In the genomic region with DNA sequence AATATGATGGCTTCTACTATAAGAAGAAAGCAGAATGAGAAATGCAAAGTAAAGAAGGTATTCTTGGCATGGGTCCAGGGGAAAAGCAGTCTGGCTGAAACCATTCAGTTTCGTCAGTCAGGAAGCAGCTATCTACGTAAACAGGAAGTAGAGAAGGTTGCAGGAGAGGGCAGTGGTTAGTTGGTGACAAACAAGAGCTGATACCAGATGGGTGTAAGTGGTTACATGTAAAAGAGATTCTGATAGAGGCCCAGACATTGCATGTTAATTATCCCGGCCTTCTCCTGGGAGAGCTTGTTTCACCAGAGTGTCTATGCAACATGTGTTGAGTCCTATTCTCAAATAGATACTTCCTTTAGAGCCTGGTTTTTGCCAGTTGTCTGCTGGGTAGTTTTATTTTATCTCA, we compare ENCODE assay signal across 1 cellular context.
A peak's percentile ranks its signal among the peaks of the same experiment; 100 is the strongest.
TF ChIP-seq lines count a peak whose summit lies in the region.

No MANE protein-coding gene starts in this region.

TF ChIP-seq in K562, 482 proteins besides CTCF, POLR2A, EP300 and RAD21 (continued from another document and continues in another):
- TF ChIP-seq, protein P1, sequence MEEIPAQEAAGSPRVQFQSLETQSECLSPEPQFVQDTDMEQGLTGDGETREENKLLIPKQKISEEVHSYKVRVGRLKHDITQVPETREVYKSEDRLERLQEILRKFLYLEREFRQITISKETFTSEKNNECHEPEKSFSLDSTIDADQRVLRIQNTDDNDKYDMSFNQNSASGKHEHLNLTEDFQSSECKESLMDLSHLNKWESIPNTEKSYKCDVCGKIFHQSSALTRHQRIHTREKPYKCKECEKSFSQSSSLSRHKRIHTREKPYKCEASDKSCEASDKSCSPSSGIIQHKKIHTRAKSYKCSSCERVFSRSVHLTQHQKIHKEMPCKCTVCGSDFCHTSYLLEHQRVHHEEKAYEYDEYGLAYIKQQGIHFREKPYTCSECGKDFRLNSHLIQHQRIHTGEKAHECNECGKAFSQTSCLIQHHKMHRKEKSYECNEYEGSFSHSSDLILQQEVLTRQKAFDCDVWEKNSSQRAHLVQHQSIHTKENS (CRISPR knock-in tag; IDR thresholded peaks at IDR 0.05) = no peak
- TF ChIP-seq COPS2 (conservative IDR thresholded peaks at IDR 0.05) (no peak), FOSL1 (tag; conservative IDR thresholded peaks at IDR 0.05) (no peak), NFIX (CRISPR knock-in tag; IDR thresholded peaks at IDR 0.05; ENCODE audit: low read depth) (peak; percentile 62), DPF2 (IDR thresholded peaks at IDR 0.05) (peak; percentile 54; the same call in 1 of the 2 replicates), SOX6 (IDR thresholded peaks at IDR 0.05) (0 out of 2 replicates have a peak, but pooled peaks have one; percentile 8), TCF3 (CRISPR knock-in tag; IDR thresholded peaks at IDR 0.05) (0 out of 2 replicates have a peak, but pooled peaks have one; percentile 18), NCOR1 (IDR thresholded peaks at IDR 0.05) (peak; percentile 13; the same call in 1 of the 2 replicates), ZBTB17 (CRISPR knock-in tag; IDR thresholded peaks at IDR 0.05) (no peak), KDM1A (IDR thresholded peaks at IDR 0.05) (no peak), PHF20 (IDR thresholded peaks at IDR 0.05; ENCODE audit: partially characterized antibody) (no peak), SMAD4 (CRISPR knock-in tag; conservative IDR thresholded peaks at IDR 0.05) (peak; percentile 59; the same call in 1 of the 2 replicates), ESRRB (CRISPR knock-in tag; IDR thresholded peaks at IDR 0.05; ENCODE audit: borderline replicate concordance) (no peak), MEIS2 (IDR thresholded peaks at IDR 0.05; ENCODE audit: partially characterized antibody) (peak; percentile 22), KLF16 (IDR thresholded peaks at IDR 0.05) (no peak), CEBPG (CRISPR knock-in tag; IDR thresholded peaks at IDR 0.05) (no peak), CEBPG (tag; conservative IDR thresholded peaks at IDR 0.05 in 1 of 2, IDR thresholded peaks at IDR 0.05 in 1 of 2) (peak in 1 of 2 experiments; percentile 62; a peak in 2 of 4 replicates), JUND (IDR thresholded peaks at IDR 0.05; ENCODE audit: borderline replicate concordance, low read depth, low read length) (peak; percentile 31; the same call in 1 of the 2 replicates), JUND (tag; IDR thresholded peaks at IDR 0.05; ENCODE audit: borderline replicate concordance, low read depth, low read length) (no peak), SMARCA4 (IDR thresholded peaks at IDR 0.05) (0 out of 2 replicates have a peak, but pooled peaks have one; percentile 16), NCOA4 (IDR thresholded peaks at IDR 0.05; ENCODE audit: partially characterized antibody) (no peak), FOXJ2 (tag; IDR thresholded peaks at IDR 0.05) (peak; percentile 71), ATF7 (IDR thresholded peaks at IDR 0.05) (peak; percentile 49; the same call in 1 of the 2 replicates), ZC3H8 (IDR thresholded peaks at IDR 0.05) (no peak), GABPB1 (CRISPR knock-in tag; IDR thresholded peaks at IDR 0.05) (peak; percentile 40; the same call in 1 of the 2 replicates), SMAD1 (IDR thresholded peaks at IDR 0.05; ENCODE audit: low read depth, low read length, partially characterized antibody) (peak; percentile 41), TRIM24 (IDR thresholded peaks at IDR 0.05) (peak in 1 of 2 experiments; percentile 69; a peak in 1 of 4 replicates), NELFE (IDR thresholded peaks at IDR 0.05; ENCODE audit: insufficient read depth, insufficient read length) (no peak), FOS (IDR thresholded peaks at IDR 0.05; ENCODE audit: extremely low read depth, insufficient read length) (no peak), FOXK2 (conservative IDR thresholded peaks at IDR 0.05 in 1 of 2, IDR thresholded peaks at IDR 0.05 in 1 of 2; ENCODE audit: low read depth in 2 of 2) (peak; percentile 75 to 85), HDAC1 (IDR thresholded peaks at IDR 0.05) (no peak)
- TF ChIP-seq, protein P2, sequence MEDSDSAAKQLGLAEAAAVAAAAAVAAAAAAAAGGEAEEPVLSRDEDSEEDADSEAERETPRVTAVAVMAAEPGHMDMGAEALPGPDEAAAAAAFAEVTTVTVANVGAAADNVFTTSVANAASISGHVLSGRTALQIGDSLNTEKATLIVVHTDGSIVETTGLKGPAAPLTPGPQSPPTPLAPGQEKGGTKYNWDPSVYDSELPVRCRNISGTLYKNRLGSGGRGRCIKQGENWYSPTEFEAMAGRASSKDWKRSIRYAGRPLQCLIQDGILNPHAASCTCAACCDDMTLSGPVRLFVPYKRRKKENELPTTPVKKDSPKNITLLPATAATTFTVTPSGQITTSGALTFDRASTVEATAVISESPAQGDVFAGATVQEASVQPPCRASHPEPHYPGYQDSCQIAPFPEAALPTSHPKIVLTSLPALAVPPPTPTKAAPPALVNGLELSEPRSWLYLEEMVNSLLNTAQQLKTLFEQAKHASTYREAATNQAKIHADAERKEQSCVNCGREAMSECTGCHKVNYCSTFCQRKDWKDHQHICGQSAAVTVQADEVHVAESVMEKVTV (CRISPR knock-in tag; IDR thresholded peaks at IDR 0.05) = no peak
- TF ChIP-seq, protein P3, sequence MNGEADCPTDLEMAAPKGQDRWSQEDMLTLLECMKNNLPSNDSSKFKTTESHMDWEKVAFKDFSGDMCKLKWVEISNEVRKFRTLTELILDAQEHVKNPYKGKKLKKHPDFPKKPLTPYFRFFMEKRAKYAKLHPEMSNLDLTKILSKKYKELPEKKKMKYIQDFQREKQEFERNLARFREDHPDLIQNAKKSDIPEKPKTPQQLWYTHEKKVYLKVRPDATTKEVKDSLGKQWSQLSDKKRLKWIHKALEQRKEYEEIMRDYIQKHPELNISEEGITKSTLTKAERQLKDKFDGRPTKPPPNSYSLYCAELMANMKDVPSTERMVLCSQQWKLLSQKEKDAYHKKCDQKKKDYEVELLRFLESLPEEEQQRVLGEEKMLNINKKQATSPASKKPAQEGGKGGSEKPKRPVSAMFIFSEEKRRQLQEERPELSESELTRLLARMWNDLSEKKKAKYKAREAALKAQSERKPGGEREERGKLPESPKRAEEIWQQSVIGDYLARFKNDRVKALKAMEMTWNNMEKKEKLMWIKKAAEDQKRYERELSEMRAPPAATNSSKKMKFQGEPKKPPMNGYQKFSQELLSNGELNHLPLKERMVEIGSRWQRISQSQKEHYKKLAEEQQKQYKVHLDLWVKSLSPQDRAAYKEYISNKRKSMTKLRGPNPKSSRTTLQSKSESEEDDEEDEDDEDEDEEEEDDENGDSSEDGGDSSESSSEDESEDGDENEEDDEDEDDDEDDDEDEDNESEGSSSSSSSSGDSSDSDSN (IDR thresholded peaks at IDR 0.05; ENCODE audit: borderline replicate concordance in 1 of 2, low read depth in 2 of 2, low read length in 2 of 2) = no peak
- TF ChIP-seq, protein P4, sequence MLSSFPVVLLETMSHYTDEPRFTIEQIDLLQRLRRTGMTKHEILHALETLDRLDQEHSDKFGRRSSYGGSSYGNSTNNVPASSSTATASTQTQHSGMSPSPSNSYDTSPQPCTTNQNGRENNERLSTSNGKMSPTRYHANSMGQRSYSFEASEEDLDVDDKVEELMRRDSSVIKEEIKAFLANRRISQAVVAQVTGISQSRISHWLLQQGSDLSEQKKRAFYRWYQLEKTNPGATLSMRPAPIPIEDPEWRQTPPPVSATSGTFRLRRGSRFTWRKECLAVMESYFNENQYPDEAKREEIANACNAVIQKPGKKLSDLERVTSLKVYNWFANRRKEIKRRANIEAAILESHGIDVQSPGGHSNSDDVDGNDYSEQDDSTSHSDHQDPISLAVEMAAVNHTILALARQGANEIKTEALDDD (IDR thresholded peaks at IDR 0.05) = peak; percentile 84
- TF ChIP-seq, protein P5, sequence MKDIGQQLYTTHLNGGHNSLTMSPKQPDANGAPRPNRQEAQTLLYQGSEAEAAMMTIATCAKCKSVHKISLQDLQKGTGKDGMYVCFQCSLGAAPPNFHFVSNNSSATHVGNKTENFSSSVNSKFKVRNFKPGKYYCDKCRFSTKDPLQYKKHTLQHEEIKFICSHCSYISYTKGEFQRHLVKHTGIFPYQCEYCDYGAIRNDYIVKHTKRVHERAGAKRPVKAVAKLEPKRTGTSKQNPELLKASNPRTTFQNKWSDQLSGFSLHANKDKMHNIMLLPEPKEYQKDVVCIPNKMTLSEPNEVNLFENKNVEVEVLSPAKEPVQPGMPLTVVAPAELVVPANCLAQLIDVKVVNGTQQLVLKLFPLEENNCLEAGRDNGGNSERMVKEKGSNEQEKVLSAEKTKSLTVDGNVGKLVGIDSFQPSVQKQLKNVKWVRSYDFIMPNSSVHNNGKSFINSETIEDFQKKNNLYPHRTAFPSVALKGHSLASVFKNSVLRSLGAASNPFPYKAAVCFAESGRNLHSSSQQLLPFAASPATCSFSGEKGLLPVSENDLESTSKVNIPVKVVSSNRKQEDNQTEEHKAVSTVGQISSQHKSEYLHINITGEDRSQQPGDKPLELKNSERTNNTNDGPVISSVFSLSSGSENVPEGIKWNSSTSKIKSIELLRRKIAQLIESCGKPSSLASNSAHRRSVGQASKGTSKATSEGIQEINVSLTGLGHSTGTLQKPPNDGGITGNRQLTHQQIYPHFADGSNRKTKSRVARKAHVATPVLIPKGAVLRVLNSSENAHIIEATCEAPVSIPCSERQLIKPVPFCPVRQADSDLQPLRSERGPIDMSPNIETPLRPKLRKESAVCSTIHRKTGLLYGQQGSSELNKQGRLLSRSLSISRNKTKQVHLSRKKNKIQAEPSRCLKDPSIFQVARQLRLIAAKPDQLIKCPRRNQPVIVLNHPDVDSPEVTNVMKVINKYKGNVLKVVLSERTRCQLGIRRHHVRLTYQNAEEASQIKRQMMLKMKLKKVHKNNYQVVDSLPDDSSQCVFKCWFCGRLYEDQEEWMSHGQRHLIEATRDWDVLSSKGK (CRISPR knock-in tag; IDR thresholded peaks at IDR 0.05) = no peak
- TF ChIP-seq, protein P6, sequence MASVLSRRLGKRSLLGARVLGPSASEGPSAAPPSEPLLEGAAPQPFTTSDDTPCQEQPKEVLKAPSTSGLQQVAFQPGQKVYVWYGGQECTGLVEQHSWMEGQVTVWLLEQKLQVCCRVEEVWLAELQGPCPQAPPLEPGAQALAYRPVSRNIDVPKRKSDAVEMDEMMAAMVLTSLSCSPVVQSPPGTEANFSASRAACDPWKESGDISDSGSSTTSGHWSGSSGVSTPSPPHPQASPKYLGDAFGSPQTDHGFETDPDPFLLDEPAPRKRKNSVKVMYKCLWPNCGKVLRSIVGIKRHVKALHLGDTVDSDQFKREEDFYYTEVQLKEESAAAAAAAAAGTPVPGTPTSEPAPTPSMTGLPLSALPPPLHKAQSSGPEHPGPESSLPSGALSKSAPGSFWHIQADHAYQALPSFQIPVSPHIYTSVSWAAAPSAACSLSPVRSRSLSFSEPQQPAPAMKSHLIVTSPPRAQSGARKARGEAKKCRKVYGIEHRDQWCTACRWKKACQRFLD (CRISPR knock-in tag; IDR thresholded peaks at IDR 0.05) = peak; percentile 55; the same call in 1 of the 2 replicates
- TF ChIP-seq, protein P7, sequence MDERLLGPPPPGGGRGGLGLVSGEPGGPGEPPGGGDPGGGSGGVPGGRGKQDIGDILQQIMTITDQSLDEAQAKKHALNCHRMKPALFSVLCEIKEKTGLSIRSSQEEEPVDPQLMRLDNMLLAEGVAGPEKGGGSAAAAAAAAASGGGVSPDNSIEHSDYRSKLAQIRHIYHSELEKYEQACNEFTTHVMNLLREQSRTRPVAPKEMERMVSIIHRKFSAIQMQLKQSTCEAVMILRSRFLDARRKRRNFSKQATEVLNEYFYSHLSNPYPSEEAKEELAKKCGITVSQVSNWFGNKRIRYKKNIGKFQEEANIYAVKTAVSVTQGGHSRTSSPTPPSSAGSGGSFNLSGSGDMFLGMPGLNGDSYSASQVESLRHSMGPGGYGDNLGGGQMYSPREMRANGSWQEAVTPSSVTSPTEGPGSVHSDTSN (CRISPR knock-in tag; IDR thresholded peaks at IDR 0.05; ENCODE audit: low read depth) = no peak
- TF ChIP-seq, protein P7 (tag; conservative IDR thresholded peaks at IDR 0.05; ENCODE audit: low read depth) = no peak
- TF ChIP-seq, protein P8, sequence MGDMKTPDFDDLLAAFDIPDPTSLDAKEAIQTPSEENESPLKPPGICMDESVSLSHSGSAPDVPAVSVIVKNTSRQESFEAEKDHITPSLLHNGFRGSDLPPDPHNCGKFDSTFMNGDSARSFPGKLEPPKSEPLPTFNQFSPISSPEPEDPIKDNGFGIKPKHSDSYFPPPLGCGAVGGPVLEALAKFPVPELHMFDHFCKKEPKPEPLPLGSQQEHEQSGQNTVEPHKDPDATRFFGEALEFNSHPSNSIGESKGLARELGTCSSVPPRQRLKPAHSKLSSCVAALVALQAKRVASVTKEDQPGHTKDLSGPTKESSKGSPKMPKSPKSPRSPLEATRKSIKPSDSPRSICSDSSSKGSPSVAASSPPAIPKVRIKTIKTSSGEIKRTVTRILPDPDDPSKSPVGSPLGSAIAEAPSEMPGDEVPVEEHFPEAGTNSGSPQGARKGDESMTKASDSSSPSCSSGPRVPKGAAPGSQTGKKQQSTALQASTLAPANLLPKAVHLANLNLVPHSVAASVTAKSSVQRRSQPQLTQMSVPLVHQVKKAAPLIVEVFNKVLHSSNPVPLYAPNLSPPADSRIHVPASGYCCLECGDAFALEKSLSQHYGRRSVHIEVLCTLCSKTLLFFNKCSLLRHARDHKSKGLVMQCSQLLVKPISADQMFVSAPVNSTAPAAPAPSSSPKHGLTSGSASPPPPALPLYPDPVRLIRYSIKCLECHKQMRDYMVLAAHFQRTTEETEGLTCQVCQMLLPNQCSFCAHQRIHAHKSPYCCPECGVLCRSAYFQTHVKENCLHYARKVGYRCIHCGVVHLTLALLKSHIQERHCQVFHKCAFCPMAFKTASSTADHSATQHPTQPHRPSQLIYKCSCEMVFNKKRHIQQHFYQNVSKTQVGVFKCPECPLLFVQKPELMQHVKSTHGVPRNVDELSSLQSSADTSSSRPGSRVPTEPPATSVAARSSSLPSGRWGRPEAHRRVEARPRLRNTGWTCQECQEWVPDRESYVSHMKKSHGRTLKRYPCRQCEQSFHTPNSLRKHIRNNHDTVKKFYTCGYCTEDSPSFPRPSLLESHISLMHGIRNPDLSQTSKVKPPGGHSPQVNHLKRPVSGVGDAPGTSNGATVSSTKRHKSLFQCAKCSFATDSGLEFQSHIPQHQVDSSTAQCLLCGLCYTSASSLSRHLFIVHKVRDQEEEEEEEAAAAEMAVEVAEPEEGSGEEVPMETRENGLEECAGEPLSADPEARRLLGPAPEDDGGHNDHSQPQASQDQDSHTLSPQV (IDR thresholded peaks at IDR 0.05) = 0 out of 2 replicates have a peak, but pooled peaks have one; percentile 44
- TF ChIP-seq, protein P9, sequence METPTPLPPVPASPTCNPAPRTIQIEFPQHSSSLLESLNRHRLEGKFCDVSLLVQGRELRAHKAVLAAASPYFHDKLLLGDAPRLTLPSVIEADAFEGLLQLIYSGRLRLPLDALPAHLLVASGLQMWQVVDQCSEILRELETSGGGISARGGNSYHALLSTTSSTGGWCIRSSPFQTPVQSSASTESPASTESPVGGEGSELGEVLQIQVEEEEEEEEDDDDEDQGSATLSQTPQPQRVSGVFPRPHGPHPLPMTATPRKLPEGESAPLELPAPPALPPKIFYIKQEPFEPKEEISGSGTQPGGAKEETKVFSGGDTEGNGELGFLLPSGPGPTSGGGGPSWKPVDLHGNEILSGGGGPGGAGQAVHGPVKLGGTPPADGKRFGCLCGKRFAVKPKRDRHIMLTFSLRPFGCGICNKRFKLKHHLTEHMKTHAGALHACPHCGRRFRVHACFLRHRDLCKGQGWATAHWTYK (CRISPR knock-in tag; IDR thresholded peaks at IDR 0.05) = no peak
